17 cellular contexts compared by ENCODE assay signal in genomic region chr20:62061851-62062418, GRCh38. TPM values are rescaled to one million over a fixed set of nuclear protein-coding genes. Genes with fewer than 3 reads are reported as not detected.
DNase-seq lines count a peak whose midpoint lies in the region; ATAC-seq and TF ChIP-seq lines count a peak whose summit lies in the region.
"Had no signal": no experiment of that assay in that cellular context is flagged by ENCODE, and none has a peak within 500 bp of the region (broad histone marks: within the 10 kb centered on the region; RNA-seq: fewer than 3 reads in every experiment).

No MANE protein-coding gene starts in this region.

- H3K27ac ChIP-seq in right cardiac atrium (ENCODE audit: low read length) (no peak overlapping the region), gastroesophageal sphincter (no peak overlapping the region)
- H3K27ac ChIP-seq: HL-60, skin epidermis had no signal

- H3K4me1 Mint-ChIP-seq in Caco-2 (ENCODE audit: low read depth, unreplicated experiment) (peaks cover 21% of the 10 kb centered on the region), WTC11 (peaks cover 39% of the 10 kb centered on the region), nephron (peaks cover 28% of the 10 kb centered on the region)

- peaks cover 72% of the 10 kb centered on the region for H3K36me3 Mint-ChIP-seq in Caco-2 (ENCODE audit: insufficient read depth, unreplicated experiment)
- H3K36me3 Mint-ChIP-seq in WTC11: peaks cover 14% of the 10 kb centered on the region
- H3K36me3 Mint-ChIP-seq in nephron (ENCODE audit: low read depth): peaks cover 5% of the 10 kb centered on the region
- H3K36me3 Mint-ChIP-seq: activated naive CD4-positive, alpha-beta T cell treated with anti-CD3 and anti-CD28 coated beads, Interleukin-2, amount 50 U/mL, for 24 hours; type B pancreatic cell had no signal

- peaks cover 12% of the 10 kb centered on the region for H3K4me1 ChIP-seq in Caco-2
- peaks cover 6% of the 10 kb centered on the region for H3K4me1 ChIP-seq in right cardiac atrium (ENCODE audit: control insufficient read depth, insufficient read depth, low read length)
- peaks cover 0 to 38% (median 19%) of the 10 kb centered on the region in 3 donors for H3K4me1 ChIP-seq in gastroesophageal sphincter

- H3K4me3 ChIP-seq in Caco-2 (ENCODE audit: low read depth, low read length) (no peak overlapping the region), right cardiac atrium (ENCODE audit: low read length) (no peak overlapping the region), gastroesophageal sphincter (no peak overlapping the region)
- H3K4me3 ChIP-seq: skin epidermis had no signal

- in situ Hi-C loops in G401 (cut with HindIII; ENCODE audit: low sequenced_read_pairs): no loop called here

- no peak for TF ChIP-seq EP300 in gastroesophageal sphincter (IDR thresholded peaks at IDR 0.05)

- DNase-seq in CD1c-positive myeloid dendritic cell (ENCODE audit: extremely low spot score) (peak; percentile 9), Caco-2 (no peak), WTC11 (ENCODE audit: low spot score) (no peak), right cardiac atrium (no peak), G401 (ENCODE audit: low spot score) (no peak)
- DNase-seq: MM.1S, NCI-H1436 treated with DMSO at 0.1 percent for 48 hours, NCI-H2171 treated with DMSO at 0.1 percent for 48 hours, SHP77 had no signal

- CTCF ChIA-PET in Caco-2 (lab: Charles Lee) (interaction anchor here (2.7 kb wide), 1 partner anchor 51 kb away, joined by 8 read pairs; no protein-coding TSS in a partner anchor), WTC11 (lab: Charles Lee) (no interaction called here)

- no peak for TF ChIP-seq POLR2A in gastroesophageal sphincter (IDR thresholded peaks at IDR 0.05)

- intact Hi-C loops in Caco-2 (cut with micrococcal nuclease; ENCODE audit: unreplicated experiment): loop anchor here (5.0 kb wide), 1 partner anchor 50 kb away; no protein-coding TSS in a partner anchor
- intact Hi-C loops in right cardiac atrium (cut with DNase I): loop anchor here in 2 of 4 donors (5.0 to 10.0 kb wide), 2 partner anchors 63 to 70 kb away; partner anchors contain the start of gene LSM14B (in 1 of the 2)

- H3K36me3 ChIP-seq in Caco-2 (ENCODE audit: control insufficient read depth, insufficient read depth, low read length) (peaks cover 10% of the 10 kb centered on the region; the same call in 1 of the 2 replicates), gastroesophageal sphincter (no peaks in the 10 kb centered on the region)

- no peak for TF ChIP-seq CTCF in Caco-2 (IDR thresholded peaks at IDR 0.05; ENCODE audit: insufficient read depth in 1 of 2, low read depth in 1 of 2, low read length in 1 of 2, severe bottlenecking in 1 of 2, unreplicated experiment in 1 of 2)
- TF ChIP-seq CTCF in WTC11 (IDR thresholded peaks at IDR 0.05): no peak
- no peak for TF ChIP-seq CTCF in nephron (IDR thresholded peaks at IDR 0.05; ENCODE audit: unreplicated experiment in 3 of 3)
- TF ChIP-seq CTCF in gastroesophageal sphincter (IDR thresholded peaks at IDR 0.05): no peak

- H3K27me3 Mint-ChIP-seq in Caco-2 (ENCODE audit: insufficient read depth, unreplicated experiment) (no peaks in the 10 kb centered on the region), WTC11 (ENCODE audit: low read depth) (no peaks in the 10 kb centered on the region), nephron (ENCODE audit: low read depth) (peaks cover 4% of the 10 kb centered on the region)
- H3K27me3 Mint-ChIP-seq: activated naive CD4-positive, alpha-beta T cell treated with anti-CD3 and anti-CD28 coated beads, Interleukin-2, amount 50 U/mL, for 24 hours; IgD-negative memory B cell had no signal

- no peaks in the 10 kb centered on the region for H3K9me3 ChIP-seq in Caco-2
- no peaks in the 10 kb centered on the region for H3K9me3 ChIP-seq in right cardiac atrium (ENCODE audit: control insufficient read depth, low read length)
- H3K9me3 ChIP-seq in gastroesophageal sphincter: no peaks in the 10 kb centered on the region

- H3K9me3 Mint-ChIP-seq in Caco-2 (ENCODE audit: unreplicated experiment) (no peaks in the 10 kb centered on the region), WTC11 (no peaks in the 10 kb centered on the region), nephron (no peaks in the 10 kb centered on the region)
- H3K9me3 Mint-ChIP-seq: activated naive CD4-positive, alpha-beta T cell treated with anti-CD3 and anti-CD28 coated beads, Interleukin-2, amount 50 U/mL, for 24 hours; IgD-negative memory B cell; type B pancreatic cell had no signal

- H3K27ac Mint-ChIP-seq in Caco-2 (ENCODE audit: unreplicated experiment): peak overlapping the region; percentile 68
- H3K27ac Mint-ChIP-seq in WTC11: peak overlapping the region; percentile 79
- H3K27ac Mint-ChIP-seq in nephron: no peak overlapping the region

- H3K4me3 Mint-ChIP-seq in Caco-2 (ENCODE audit: unreplicated experiment) (no peak overlapping the region), WTC11 (no peak overlapping the region), nephron (peak overlapping the region in 2 of 3 experiments; percentile 93 to 95)

- 81% methylated on average over 8 of the region's 8 CpGs for WGBS in right cardiac atrium
- 61 to 75% methylated on average over 8 of the region's 8 CpGs for WGBS in gastroesophageal sphincter (ENCODE audit: low coverage in 1 of 2), 2 donors

- BruUV-seq in Caco-2 (replicated peaks; lab: Mats Ljungman, UMichigan): no TSS peak

- H3K27me3 ChIP-seq in Caco-2 (replicated peaks; ENCODE audit: control insufficient read depth, insufficient read depth, low read length): no peaks in the 10 kb centered on the region
- H3K27me3 ChIP-seq in right cardiac atrium (ENCODE audit: control insufficient read depth, insufficient read depth): no peaks in the 10 kb centered on the region
- no peaks in the 10 kb centered on the region for H3K27me3 ChIP-seq in gastroesophageal sphincter

- ATAC-seq in WTC11 (no peak), right cardiac atrium (no peak), gastroesophageal sphincter (no peak), HG03520 (IDR thresholded peaks at IDR 0.05; ENCODE audit: unreplicated experiment) (no peak)

- POLR2A ChIA-PET in Caco-2 (lab: Charles Lee) (no interaction called here), WTC11 (lab: Charles Lee) (no interaction called here)

TF ChIP-seq in WTC11, 78 proteins besides CTCF, POLR2A, EP300 and RAD21 (continues in another document):
- TF ChIP-seq USF1 (CRISPR knock-in tag; IDR thresholded peaks at IDR 0.05) (no peak), ZNF423 (CRISPR knock-in tag; IDR thresholded peaks at IDR 0.05) (no peak), ZNF512 (CRISPR knock-in tag; IDR thresholded peaks at IDR 0.05; ENCODE audit: borderline replicate concordance) (no peak), ARID4B (CRISPR knock-in tag; IDR thresholded peaks at IDR 0.05; ENCODE audit: borderline replicate concordance) (no peak)

RNA-seq across cellular contexts. Expression of gene TAF4, which starts 3.7 kb away (rescaled TPM):
- total RNA-seq in Caco-2 (2022): 94.9 and 98.2 TPM in 2 replicates
- 31.0 to 34.4 TPM (median 33.7 TPM) in 3 replicates for total RNA-seq in WTC11 (2021)
- 10 to 100 TPM in 1 of 4 donors, 1 to 10 TPM in 3; 7.0 to 13.6 (median 8.6) TPM for total RNA-seq in right cardiac atrium
- 3.8 TPM for polyA plus RNA-seq in right cardiac atrium
- total RNA-seq in G401 (2014; rRNA removed; shearing (Covaris generic)): 8.2 and 13.8 TPM in 2 replicates
- total RNA-seq in gastroesophageal sphincter: 10 to 100 TPM in 3 of 4 donors, 1 to 10 TPM in 1; 7.6 to 19.9 (median 15.5) TPM

Comparison
In these comparisons a context has a peak if more than half of its experiments do, and no peak if none do; other contexts are left out.
1. H3K27ac Mint-ChIP-seq: peak in Caco-2 (single experiment) and WTC11 (single experiment); none in nephron (0 of 3).
2. H3K4me3 Mint-ChIP-seq: peak in nephron (2 of 3); none in Caco-2 (single experiment) and WTC11 (single experiment).